9 cellular contexts compared by ENCODE assay signal in the genomic region with DNA sequence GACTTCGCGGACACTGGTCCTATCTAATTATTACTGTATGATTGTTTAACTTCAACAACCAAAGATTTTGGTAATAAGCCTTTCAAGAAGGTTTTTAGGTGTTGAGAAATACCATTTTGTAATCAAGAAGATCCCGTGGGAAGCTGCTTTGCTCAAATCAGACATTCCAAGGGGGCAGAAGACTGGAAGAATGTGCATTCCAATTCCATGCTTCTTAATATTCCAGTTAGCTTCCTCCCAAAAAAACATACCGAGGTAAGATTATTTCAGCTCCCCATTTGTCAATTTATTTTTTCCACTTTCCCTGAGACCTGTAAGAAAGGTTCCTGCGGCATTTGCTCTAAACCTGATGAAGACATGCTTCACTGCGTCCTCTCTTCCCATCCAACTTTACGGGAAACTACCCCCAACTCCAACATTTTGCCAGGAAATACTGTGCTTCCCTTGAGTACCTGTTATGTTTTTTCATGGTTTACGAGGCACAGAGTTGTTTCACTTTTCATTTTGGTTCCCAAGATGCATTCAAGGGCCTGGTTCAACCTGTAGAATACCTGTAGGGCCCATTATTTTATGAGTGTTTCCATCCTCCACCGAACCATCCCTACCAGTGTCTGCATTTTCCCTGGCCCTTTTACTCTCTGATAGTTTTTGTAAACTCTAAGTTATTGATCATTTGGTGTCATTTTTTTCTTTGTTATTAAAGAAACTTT.
DNase-seq lines count a peak whose midpoint lies in the region; ATAC-seq and TF ChIP-seq lines count a peak whose summit lies in the region.
"Had no signal": no experiment of that assay in that cellular context is flagged by ENCODE, and none has a peak within 500 bp of the region (broad histone marks: within the 10 kb centered on the region; RNA-seq: fewer than 3 reads in every experiment).

No MANE protein-coding gene starts in this region.

- DNase-seq in ELR (ENCODE audit: low read depth) (peak; percentile 9), foreskin fibroblast (peak; percentile 28 to 46), retina (peak; percentile 26), SIG-M5 treated with dmso at 0.1 percent for 504 hours (lab: John Stamatoyannopoulos, UW; ENCODE audit: unreplicated experiment) (no peak), KG1 (lab: John Stamatoyannopoulos, UW) (no peak)
- no peak for DNase-seq in stimulated activated naive CD8-positive, alpha-beta T cell treated with anti-CD3 and anti-CD28 coated beads, Interleukin-15, Interleukin-2, amounts not matched to agents 100 U/mL and 50 U/mL, for 24 hours
- DNase-seq: NCI-H1417 treated with DMSO at 0.1 percent for 48 hours had no signal

- TF ChIP-seq CTCF in WI38 (IDR thresholded peaks at IDR 0.05; ENCODE audit: low read depth, low read length) (no peak), foreskin fibroblast (IDR thresholded peaks at IDR 0.05; ENCODE audit: low read depth, low read length) (no peak)

- peak overlapping the region; percentile 90 for H3K4me3 ChIP-seq in WI38 (ENCODE audit: low read depth, low read length)
- H3K4me3 ChIP-seq in foreskin fibroblast (ENCODE audit: low read depth in 1 of 2, low read length in 2 of 2), result peak overlapping the region; percentile 7 to 8

- ATAC-seq in HG02610 (IDR thresholded peaks at IDR 0.05; ENCODE audit: unreplicated experiment), result no peak
- no peak for ATAC-seq in stimulated activated naive CD8-positive, alpha-beta T cell treated with anti-CD3 and anti-CD28 coated beads, Interleukin-15, Interleukin-2, amounts not matched to agents 100 U/mL and 50 U/mL, for 24 hours

Comparison
In these comparisons a context has a peak if more than half of its experiments do, and no peak if none do; other contexts are left out.
1. DNase-seq: peak in ELR (single experiment), foreskin fibroblast (2 of 2) and retina (single experiment); none in SIG-M5 treated with dmso at 0.1 percent for 504 hours (single experiment), stimulated activated naive CD8-positive, alpha-beta T cell treated with anti-CD3 and anti-CD28 coated beads, Interleukin-15, Interleukin-2, amounts not matched to agents 100 U/mL and 50 U/mL, for 24 hours (single experiment) and KG1 (single experiment).